In genomic region chr13:24221007-24221406, GRCh38 we compare ENCODE assay signal across 21 cellular contexts.
DNase-seq lines count a peak whose midpoint lies in the region; ATAC-seq, FAIRE-seq and TF ChIP-seq lines count a peak whose summit lies in the region.
"Had no signal": no experiment of that assay in that cellular context is flagged by ENCODE, and none has a peak within 500 bp of the region (broad histone marks: within the 10 kb centered on the region; RNA-seq: fewer than 3 reads in every experiment).

No MANE protein-coding gene starts in this region.

- no peak for TF ChIP-seq EP300 in A549 (IDR thresholded peaks at IDR 0.05)

- H3K36me3 ChIP-seq in mesenchymal stem cell (ENCODE audit: control insufficient read depth in 1 of 2, insufficient read depth in 2 of 2, low read depth in 1 of 2, low read length in 2 of 2) = peaks cover 3 to 18% of the 10 kb centered on the region in 2 experiments
- H3K36me3 ChIP-seq: adrenal gland had no signal

- ATAC-seq in A549 (peak; percentile 52 to 69; a peak in 3 of 6 replicates), HG03342 (IDR thresholded peaks at IDR 0.05; ENCODE audit: unreplicated experiment) (no peak)

- no peak overlapping the region for H2AK5ac ChIP-seq in mesenchymal stem cell (ENCODE audit: low read length, severe bottlenecking)

- POLR2A ChIA-PET in A549 (lab: Yijun Ruan, JAX) = no interaction called here

- TF ChIP-seq CTCF in A549 (IDR thresholded peaks at IDR 0.05) = no peak

- no peaks in the 10 kb centered on the region for H3K9me3 ChIP-seq in A549
- no peaks in the 10 kb centered on the region for H3K9me3 ChIP-seq in mesenchymal stem cell (ENCODE audit: control insufficient read depth, low read length)
- H3K9me3 ChIP-seq: adrenal gland, upper lobe of left lung had no signal

- H3K9ac ChIP-seq in mesenchymal stem cell (ENCODE audit: low read length) = no peak overlapping the region

- H2BK12ac ChIP-seq in mesenchymal stem cell (ENCODE audit: low read length in 2 of 2) = no peak overlapping the region

- H3K79me1 ChIP-seq in mesenchymal stem cell (replicated peaks; ENCODE audit: low read length, poor library complexity, severe bottlenecking) = peaks cover 2% of the 10 kb centered on the region

- no peaks in the 10 kb centered on the region for H3K36me3 Mint-ChIP-seq in activated naive CD4-positive, alpha-beta T cell treated with anti-CD3 and anti-CD28 coated beads for 36 hours (ENCODE audit: low read depth)
- H3K36me3 Mint-ChIP-seq: CD4-positive, alpha-beta memory T cell; stimulated activated naive B cell treated with anti-CD40 and anti-IgM and Interleukin-4, amounts not matched to agents 10 μg/mL and 1 μg/mL and 100 μg/mL, for 72 hours had no signal

- no peak overlapping the region for H3K23ac ChIP-seq in mesenchymal stem cell (ENCODE audit: low read length in 2 of 2)

- H3K27ac Mint-ChIP-seq in activated naive CD4-positive, alpha-beta T cell treated with anti-CD3 and anti-CD28 coated beads for 36 hours = no peak overlapping the region
- H3K27ac Mint-ChIP-seq: stimulated activated naive B cell treated with anti-CD40 and anti-IgM and Interleukin-4, amounts not matched to agents 10 μg/mL and 1 μg/mL and 100 μg/mL, for 72 hours had no signal

- H3K4me3 Mint-ChIP-seq in activated naive CD4-positive, alpha-beta T cell treated with anti-CD3 and anti-CD28 coated beads for 36 hours = no peak overlapping the region
- H3K4me3 Mint-ChIP-seq: CD4-positive, alpha-beta memory T cell; central memory CD8-positive, alpha-beta T cell; stimulated activated naive B cell treated with anti-CD40 and anti-IgM and Interleukin-4, amounts not matched to agents 10 μg/mL and 1 μg/mL and 100 μg/mL, for 72 hours had no signal

- no peak overlapping the region for H2AFZ ChIP-seq in mesenchymal stem cell (ENCODE audit: low read depth, low read length)

- no peak overlapping the region for H3K18ac ChIP-seq in mesenchymal stem cell (ENCODE audit: low read depth in 1 of 2, low read length in 2 of 2)

- H3K14ac ChIP-seq in mesenchymal stem cell (ENCODE audit: low read length in 2 of 2) = no peak overlapping the region

- H4K91ac ChIP-seq in mesenchymal stem cell (ENCODE audit: low read length) = no peak overlapping the region

- peaks cover 22% of the 10 kb centered on the region for H3K4me1 Mint-ChIP-seq in activated naive CD4-positive, alpha-beta T cell treated with anti-CD3 and anti-CD28 coated beads for 36 hours (ENCODE audit: low read depth)

- FAIRE-seq in A549 (lab: Jason Lieb, UNC) (no peak), urothelium cell line (lab: Jason Lieb, UNC) (no peak)
- FAIRE-seq: keratinocyte had no signal

- H2BK5ac ChIP-seq in mesenchymal stem cell (ENCODE audit: low read depth, low read length, poor library complexity, severe bottlenecking) = no peak overlapping the region

- 9% methylated on average over 2 of the region's 2 CpGs for WGBS in A549 (ENCODE audit: missing lambda C conversion rate)
- WGBS in mesenchymal stem cell = 85% methylated on average over 2 of the region's 2 CpGs

- peak overlapping the region; percentile 72 to 83 for H3K27ac ChIP-seq in A549
- H3K27ac ChIP-seq in caudate nucleus (ENCODE audit: low read depth, low read length) = peak overlapping the region; percentile 72
- H3K27ac ChIP-seq in mesenchymal stem cell (ENCODE audit: low read length, poor library complexity, severe bottlenecking) = no peak overlapping the region
- H3K27ac ChIP-seq: adrenal gland had no signal

- H3K9me3 Mint-ChIP-seq in activated naive CD4-positive, alpha-beta T cell treated with anti-CD3 and anti-CD28 coated beads for 36 hours = no peaks in the 10 kb centered on the region
- H3K9me3 Mint-ChIP-seq: CD4-positive, alpha-beta memory T cell; central memory CD8-positive, alpha-beta T cell; stimulated activated naive B cell treated with anti-CD40 and anti-IgM and Interleukin-4, amounts not matched to agents 10 μg/mL and 1 μg/mL and 100 μg/mL, for 72 hours had no signal

- peaks cover 50% of the 10 kb centered on the region for H3K4me1 ChIP-seq in A549
- peaks cover 11% of the 10 kb centered on the region for H3K4me1 ChIP-seq in mesenchymal stem cell (ENCODE audit: control insufficient read depth, insufficient read depth, low read depth, low read length)

- DNase-seq in A549 (ENCODE audit: low read depth in 1 of 2, low spot score in 1 of 2) (peak; percentile 10 to 76), HuH-7 (ENCODE audit: low spot score) (peak; percentile 44), caudate nucleus (lab: John Stamatoyannopoulos, UW) (peak in 2 of 61 donors; percentile 31 to 35), mesenchymal stem cell (peak; percentile 45), urothelium cell line (ENCODE audit: low spot score) (no peak), NCI-H1694 (lab: John Stamatoyannopoulos, UW) (no peak)
- no peak for DNase-seq in activated naive CD4-positive, alpha-beta T cell treated with anti-CD3 and anti-CD28 coated beads for 36 hours
- DNase-seq: activated effector memory CD4-positive, alpha-beta T cell treated with anti-CD3 and anti-CD28 coated beads, Interleukin-2, amount 50 U/mL, for 16 hours; adrenal gland; CD4-positive, alpha-beta memory T cell; effector memory CD4-positive, alpha-beta T cell; hippocampal formation; Kasumi-1; midbrain; NCI-H1092 treated with DMSO at 0.1 percent for 48 hours; retina; stimulated activated naive B cell treated with anti-CD40 and anti-IgM and Interleukin-4, amounts not matched to agents 10 μg/mL and 1 μg/mL and 100 μg/mL, for 72 hours; upper lobe of left lung had no signal

- H3K4me2 ChIP-seq in A549 (peak overlapping the region; percentile 53), mesenchymal stem cell (ENCODE audit: low read length, poor library complexity, severe bottlenecking) (no peak overlapping the region)

- H3K4me3 ChIP-seq in A549 (no peak overlapping the region), mesenchymal stem cell (ENCODE audit: insufficient read depth in 1 of 2, low read depth in 1 of 2, low read length in 2 of 2) (no peak overlapping the region)
- H3K4me3 ChIP-seq: adrenal gland, upper lobe of left lung had no signal

- intact Hi-C loops in activated naive CD4-positive, alpha-beta T cell treated with anti-CD3 and anti-CD28 coated beads for 36 hours (cut with micrococcal nuclease) = loop anchor here (5.0 kb wide), 1 partner anchor 754 kb away; no protein-coding TSS in a partner anchor

- no peak for TF ChIP-seq POLR2A in A549 (IDR thresholded peaks at IDR 0.05; ENCODE audit: low read length)

- H2BK15ac ChIP-seq in mesenchymal stem cell (ENCODE audit: low read depth, poor library complexity, severe bottlenecking) = no peak overlapping the region

- no peak overlapping the region for H4K8ac ChIP-seq in mesenchymal stem cell (ENCODE audit: low read length)

- no peak overlapping the region for H2BK120ac ChIP-seq in mesenchymal stem cell (ENCODE audit: low read depth, low read length)

- H3K27me3 Mint-ChIP-seq in activated naive CD4-positive, alpha-beta T cell treated with anti-CD3 and anti-CD28 coated beads for 36 hours (ENCODE audit: low read depth) = no peaks in the 10 kb centered on the region
- H3K27me3 Mint-ChIP-seq: central memory CD8-positive, alpha-beta T cell; stimulated activated naive B cell treated with anti-CD40 and anti-IgM and Interleukin-4, amounts not matched to agents 10 μg/mL and 1 μg/mL and 100 μg/mL, for 72 hours had no signal

- TF ChIP-seq RAD21 in A549 (conservative IDR thresholded peaks at IDR 0.05 in 1 of 2, IDR thresholded peaks at IDR 0.05 in 1 of 2) = no peak

- no peak overlapping the region for H3K4ac ChIP-seq in mesenchymal stem cell (ENCODE audit: low read depth in 1 of 2, low read length in 2 of 2)

- no peaks in the 10 kb centered on the region for H3K27me3 ChIP-seq in mesenchymal stem cell (ENCODE audit: control insufficient read depth in 1 of 2, insufficient read depth in 1 of 2, low read length in 2 of 2)
- H3K27me3 ChIP-seq: adrenal gland, upper lobe of left lung had no signal

- CTCF ChIA-PET in A549 (lab: Yijun Ruan, JAX) = interaction anchor here (0.5 to 12.1 kb wide), 9 partner anchors 8 to 265 kb away, joined by 3 to 96 read pairs (median 5); no protein-coding TSS in a partner anchor
- CTCF ChIA-PET in activated naive CD4-positive, alpha-beta T cell treated with anti-CD3 and anti-CD28 coated beads for 36 hours (lab: Charles Lee) = interaction anchor here (1.0 to 3.5 kb wide), 6 partner anchors 9 to 200 kb away, joined by 3 to 45 read pairs (median 5); no protein-coding TSS in a partner anchor

TF ChIP-seq in A549, 52 proteins besides CTCF, POLR2A, EP300 and RAD21:
- TF ChIP-seq NFE2L2 (conservative IDR thresholded peaks at IDR 0.05; ENCODE audit: low read length) (peak; percentile 90), JUNB (IDR thresholded peaks at IDR 0.05) (no peak), MAFK (IDR thresholded peaks at IDR 0.05; ENCODE audit: partially characterized antibody) (peak; percentile 91)

Comparison
In these comparisons a context has a peak if more than half of its experiments do, and no peak if none do; other contexts are left out.
1. DNase-seq: peak in A549 (2 of 2), HuH-7 (single experiment) and mesenchymal stem cell (single experiment); none in urothelium cell line (single experiment), NCI-H1694 (single experiment) and activated naive CD4-positive, alpha-beta T cell treated with anti-CD3 and anti-CD28 coated beads for 36 hours (single experiment).